ENCODE assay signal across 9 cellular contexts in genomic region chr3:11637901-11638668, GRCh38. TPM values are rescaled to one million over a fixed set of nuclear protein-coding genes. Genes with fewer than 3 reads are reported as not detected.
DNase-seq lines count a peak whose midpoint lies in the region; ATAC-seq, FAIRE-seq and TF ChIP-seq lines count a peak whose summit lies in the region.
"Had no signal": no experiment of that assay in that cellular context is flagged by ENCODE, and none has a peak within 500 bp of the region (broad histone marks: within the 10 kb centered on the region; RNA-seq: fewer than 3 reads in every experiment).

No MANE protein-coding gene starts in this region.

- no peak for TF ChIP-seq POLR2A in uterus (IDR thresholded peaks at IDR 0.05)

- intact Hi-C loops in heart right ventricle (cut with DNase I) (loop anchor here in 4 of 10 donors (5.0 to 10.0 kb wide), 3 partner anchors 36 to 73 kb away; no protein-coding TSS in a partner anchor), cardiac septum (cut with DNase I) (no loop called here), mammary epithelial cell (cut with micrococcal nuclease) (no loop called here), uterus (cut with DNase I; ENCODE audit: low total_unique reads) (no loop called here)

- H3K27ac Mint-ChIP-seq in mesothelial cell of epicardium, result peak overlapping the region; percentile 98

- H3K4me3 ChIP-seq in heart right ventricle (peak overlapping the region in 9 of 10 donors; percentile 1 to 79 (median 28)), mammary epithelial cell (replicated peaks in 1 of 3; ENCODE audit: insufficient read depth in 1 of 3, low read depth in 2 of 3, low read length in 3 of 3) (peak overlapping the region; percentile 7 to 29 (median 21)), uterus (peak overlapping the region; percentile 14 to 24), small intestine (ENCODE audit: low read depth in 1 of 2, low read length in 2 of 2) (no peak overlapping the region)

- H3K4me1 ChIP-seq in heart right ventricle (peaks cover 34 to 87% (median 85%) of the 10 kb centered on the region in 9 donors), mammary epithelial cell (ENCODE audit: insufficient read depth, low read length) (peaks cover 59% of the 10 kb centered on the region), uterus (peaks cover 19 to 41% of the 10 kb centered on the region in 2 donors), small intestine (ENCODE audit: control insufficient read depth in 2 of 2, insufficient read depth in 1 of 2, low read depth in 1 of 2, low read length in 1 of 2) (peaks cover 5 to 29% of the 10 kb centered on the region in 2 donors)

- no peaks in the 10 kb centered on the region for H3K27me3 Mint-ChIP-seq in mesothelial cell of epicardium (ENCODE audit: low read depth)

- H3K27me3 ChIP-seq in heart right ventricle (no peaks in the 10 kb centered on the region), mammary epithelial cell (ENCODE audit: insufficient read depth, low read length) (no peaks in the 10 kb centered on the region), uterus (no peaks in the 10 kb centered on the region), small intestine (ENCODE audit: control insufficient read depth in 2 of 2, insufficient read depth in 2 of 2, low read length in 2 of 2) (no peaks in the 10 kb centered on the region)

- no peak for DNase-seq in heart right ventricle
- no peak for DNase-seq in cardiac septum (ENCODE audit: low spot score)
- DNase-seq in mammary epithelial cell, result peak; percentile 36
- no peak for DNase-seq in mesothelial cell of epicardium (ENCODE audit: low spot score in 2 of 2, unreplicated experiment in 2 of 2)
- no peak for DNase-seq in uterus
- DNase-seq in small intestine, result no peak
- DNase-seq in HuH-7 (ENCODE audit: low spot score), result no peak
- no peak for DNase-seq in COLO829 (ENCODE audit: low spot score)
- DNase-seq: DMS53 had no signal

- peaks cover 100% of the 10 kb centered on the region for H3K79me2 ChIP-seq in mammary epithelial cell (ENCODE audit: insufficient read depth, low read length)

- H3K9me3 ChIP-seq in heart right ventricle (no peaks in the 10 kb centered on the region), mammary epithelial cell (replicated peaks; ENCODE audit: insufficient read depth, low read length) (no peaks in the 10 kb centered on the region), uterus (no peaks in the 10 kb centered on the region), small intestine (ENCODE audit: control insufficient read depth, low read depth) (no peaks in the 10 kb centered on the region)

- H3K27ac ChIP-seq in heart right ventricle (peak overlapping the region; percentile 59 to 98 (median 94)), mammary epithelial cell (ENCODE audit: insufficient read depth, low read depth, low read length) (peak overlapping the region; percentile 60), uterus (peak overlapping the region; percentile 89 to 99), small intestine (ENCODE audit: low read depth in 1 of 2, low read length in 1 of 2) (peak overlapping the region in 1 of 2 donors; percentile 76)

- TF ChIP-seq CTCF in heart right ventricle (IDR thresholded peaks at IDR 0.05) (no peak), mammary epithelial cell (conservative IDR thresholded peaks at IDR 0.05 in 1 of 2, IDR thresholded peaks at IDR 0.05 in 1 of 2; ENCODE audit: extremely low read depth in 1 of 2, insufficient read depth in 1 of 2, low read depth in 1 of 2, low read length in 2 of 2) (no peak), mesothelial cell of epicardium (IDR thresholded peaks at IDR 0.05; ENCODE audit: unreplicated experiment) (no peak), uterus (IDR thresholded peaks at IDR 0.05) (no peak)

- peaks cover 84% of the 10 kb centered on the region for H3K4me1 Mint-ChIP-seq in mesothelial cell of epicardium

- H3K36me3 Mint-ChIP-seq in mesothelial cell of epicardium, result no peaks in the 10 kb centered on the region

- no peak for FAIRE-seq in small intestine (lab: Jason Lieb, UNC)

- H3K4me2 ChIP-seq in mammary epithelial cell (ENCODE audit: insufficient read depth, low read depth, low read length), result peak overlapping the region; percentile 93

- no TSS peak for BruUV-seq in mammary epithelial cell (replicated peaks; lab: Mats Ljungman, UMichigan)

- H3K4me3 Mint-ChIP-seq in mesothelial cell of epicardium, result peak overlapping the region; percentile 98

- dilution Hi-C loops in mammary epithelial cell (cut with HindIII; ENCODE audit: low sequenced_read_pairs), result no loop called here

- in situ Hi-C loops in mammary epithelial cell (cut with MboI; ENCODE audit: low sequenced_read_pairs in 2 of 2), result no loop called here

- peak overlapping the region; percentile 54 for H3K9ac ChIP-seq in mammary epithelial cell (ENCODE audit: insufficient read depth, low read length)

- H4K20me1 ChIP-seq in mammary epithelial cell (ENCODE audit: insufficient read depth, low read length), result no peaks in the 10 kb centered on the region

- H3K36me3 ChIP-seq in heart right ventricle, result no peaks in the 10 kb centered on the region
- H3K36me3 ChIP-seq in mammary epithelial cell (ENCODE audit: insufficient read depth, low read length), result no peaks in the 10 kb centered on the region
- no peaks in the 10 kb centered on the region for H3K36me3 ChIP-seq in uterus
- no peaks in the 10 kb centered on the region for H3K36me3 ChIP-seq in small intestine (ENCODE audit: control insufficient read depth in 2 of 2, insufficient read depth in 2 of 2, low read length in 2 of 2)

- no peaks in the 10 kb centered on the region for H3K9me3 Mint-ChIP-seq in mesothelial cell of epicardium

- no peak for ATAC-seq in heart right ventricle

- peak overlapping the region; percentile 4 for H2AFZ ChIP-seq in mammary epithelial cell (ENCODE audit: low read depth, low read length)

- CTCF ChIA-PET in mammary epithelial cell (lab: Charles Lee; ENCODE audit: low non-redundant PET), result interaction anchor here (0.6 kb wide), 3 partner anchors 79 to 880 kb away, joined by 3 to 10 read pairs (median 6); no protein-coding TSS in a partner anchor

- WGBS in heart right ventricle, 2 donors, result 13 to 15% methylated on average over 13 of the region's 13 CpGs
- WGBS in mammary epithelial cell (ENCODE audit: low coverage, missing lambda C conversion rate), result 10% methylated on average over 10 of the region's 13 CpGs
- WGBS in small intestine, 3 donors, result 50 to 73% (median 70%) methylated on average over 13 of the region's 13 CpGs

RNA-seq across cellular contexts. Expression of gene VGLL4, which starts 5.6 kb away (rescaled TPM):
- total RNA-seq in heart right ventricle (10 to 100 TPM; 20.8 to 46.1 (median 30.3) TPM), cardiac septum (40.7 TPM), mammary epithelial cell (10 to 100 TPM; 30.8 to 77.3 TPM), mesothelial cell of epicardium (137 to 140 TPM (median 138 TPM) in 3 replicates), uterus (100 to 1,000 TPM in 3 of 4 donors, 10 to 100 TPM in 1; 79.3 to 144 (median 143) TPM)
- polyA plus RNA-seq in heart right ventricle (10 to 100 TPM; 14.5 to 28.2 TPM), mammary epithelial cell (31.3 TPM), small intestine (10 to 100 TPM; 26.6 to 54.8 (median 27.0) TPM)
- 46.0 TPM for polyA minus RNA-seq in mammary epithelial cell

Comparison
In these comparisons a context has a peak if more than half of its experiments do, and no peak if none do; other contexts are left out.
1. H3K4me3 ChIP-seq: peak in heart right ventricle (9 of 10), mammary epithelial cell (3 of 3) and uterus (2 of 2); none in small intestine (0 of 2).